10 cellular contexts compared by ENCODE assay signal in the genomic region with DNA sequence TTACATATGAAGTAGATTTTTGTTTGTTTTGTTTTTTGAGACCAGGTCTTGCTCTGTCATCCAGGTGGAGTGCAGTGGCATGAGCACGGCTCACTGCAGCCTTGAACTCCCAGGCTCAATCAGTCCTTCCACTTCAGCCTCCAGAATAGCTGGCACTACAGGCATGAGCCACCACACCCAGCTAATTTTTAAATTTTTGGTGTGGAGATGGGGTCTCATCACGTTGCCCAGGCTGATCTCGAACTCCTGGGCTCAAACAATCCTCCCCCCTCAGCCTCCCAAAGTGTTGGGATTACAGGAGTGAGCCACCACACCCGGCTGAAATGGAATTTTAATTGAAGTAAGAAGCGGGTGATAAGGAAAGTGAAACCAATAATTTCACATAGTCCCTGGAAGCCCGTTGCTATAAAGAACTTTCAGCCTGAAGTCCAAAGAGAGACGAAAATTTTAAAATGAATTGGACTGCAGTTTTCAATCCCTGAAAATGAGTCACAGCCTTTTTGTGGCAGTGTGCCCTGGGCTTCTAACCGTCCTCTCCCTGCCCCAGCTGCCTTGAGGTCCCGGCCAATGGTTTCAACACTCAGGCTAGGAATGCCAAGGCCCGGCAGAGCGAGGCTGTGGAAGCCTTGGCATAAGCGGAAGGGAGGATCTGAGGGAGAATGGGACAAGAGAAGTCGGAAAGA. TPM values are rescaled to one million over a fixed set of nuclear protein-coding genes. Genes with fewer than 3 reads are reported as not detected.
DNase-seq lines count a peak whose midpoint lies in the region; ATAC-seq and TF ChIP-seq lines count a peak whose summit lies in the region.
"Had no signal": no experiment of that assay in that cellular context is flagged by ENCODE, and none has a peak within 500 bp of the region (broad histone marks: within the 10 kb centered on the region; RNA-seq: fewer than 3 reads in every experiment).

No MANE protein-coding gene starts in this region.

- no peaks in the 10 kb centered on the region for H3K9me3 Mint-ChIP-seq in activated T-helper 17 cell treated with anti-CD3 and anti-CD28 coated beads, Interleukin-2, amount 50 U/mL, for 72 hours
- no peaks in the 10 kb centered on the region for H3K9me3 Mint-ChIP-seq in T-helper 2 cell treated with Interferon-gamma antibody and Interleukin-4, amounts not matched to agents 5 μg/mL and 100 μg/mL, for 36 hours
- H3K9me3 Mint-ChIP-seq in neural progenitor cell: no peaks in the 10 kb centered on the region
- H3K9me3 Mint-ChIP-seq: activated naive CD8-positive, alpha-beta T cell treated with anti-CD3 and anti-CD28 coated beads, Interleukin-2, amount 10 ng/mL, durations not matched to agents 7 days and 5 days had no signal

- DNase-seq in GM03348 (ENCODE audit: low spot score) (peak; percentile 95), left cardiac atrium (peak; percentile 88), neural progenitor cell (ENCODE audit: low spot score) (no peak)
- no peak for DNase-seq in T-helper 2 cell treated with Interferon-gamma antibody and Interleukin-4, amounts not matched to agents 5 μg/mL and 100 μg/mL, for 36 hours (ENCODE audit: low spot score)
- DNase-seq in central memory CD4-positive, alpha-beta T cell: no peak
- DNase-seq: activated naive CD8-positive, alpha-beta T cell treated with anti-CD3 and anti-CD28 coated beads, Interleukin-2, amount 10 ng/mL, durations not matched to agents 7 days and 5 days had no signal

- H3K27me3 Mint-ChIP-seq in activated T-helper 17 cell treated with anti-CD3 and anti-CD28 coated beads, Interleukin-2, amount 50 U/mL, for 72 hours: no peaks in the 10 kb centered on the region
- H3K27me3 Mint-ChIP-seq in T-helper 2 cell treated with Interferon-gamma antibody and Interleukin-4, amounts not matched to agents 5 μg/mL and 100 μg/mL, for 36 hours (ENCODE audit: low read depth): peaks cover 23% of the 10 kb centered on the region
- peaks cover 8% of the 10 kb centered on the region for H3K27me3 Mint-ChIP-seq in neural progenitor cell (ENCODE audit: insufficient read depth, low read depth)

- no peaks in the 10 kb centered on the region for H3K9me3 ChIP-seq in neural progenitor cell (ENCODE audit: low read depth)

- intact Hi-C loops in left cardiac atrium (cut with DNase I): no loop called here

- H2AFZ ChIP-seq in neural progenitor cell (replicated peaks): no peak overlapping the region

- peak overlapping the region; percentile 79 for H3K4me3 Mint-ChIP-seq in activated T-helper 17 cell treated with anti-CD3 and anti-CD28 coated beads, Interleukin-2, amount 50 U/mL, for 72 hours
- no peak overlapping the region for H3K4me3 Mint-ChIP-seq in T-helper 2 cell treated with Interferon-gamma antibody and Interleukin-4, amounts not matched to agents 5 μg/mL and 100 μg/mL, for 36 hours
- H3K4me3 Mint-ChIP-seq in neural progenitor cell: no peak overlapping the region
- H3K4me3 Mint-ChIP-seq: activated naive CD8-positive, alpha-beta T cell treated with anti-CD3 and anti-CD28 coated beads, Interleukin-2, amount 10 ng/mL, durations not matched to agents 7 days and 5 days had no signal

- H3K4me1 Mint-ChIP-seq in activated T-helper 17 cell treated with anti-CD3 and anti-CD28 coated beads, Interleukin-2, amount 50 U/mL, for 72 hours: peaks cover 14% of the 10 kb centered on the region
- peaks cover 23% of the 10 kb centered on the region for H3K4me1 Mint-ChIP-seq in T-helper 2 cell treated with Interferon-gamma antibody and Interleukin-4, amounts not matched to agents 5 μg/mL and 100 μg/mL, for 36 hours (ENCODE audit: low read depth)
- no peaks in the 10 kb centered on the region for H3K4me1 Mint-ChIP-seq in neural progenitor cell

- no peaks in the 10 kb centered on the region for H3K4me1 ChIP-seq in neural progenitor cell

- H3K9ac ChIP-seq in neural progenitor cell: no peak overlapping the region
- H3K9ac ChIP-seq: KMS-11 had no signal

- no peak for ATAC-seq in activated T-helper 17 cell treated with anti-CD3 and anti-CD28 coated beads, Interleukin-2, amount 50 U/mL, for 72 hours (replicated peaks)
- ATAC-seq in left cardiac atrium (peak; percentile 89), HG03457 (IDR thresholded peaks at IDR 0.05; ENCODE audit: unreplicated experiment) (no peak)

- no peak overlapping the region for H3K4me2 ChIP-seq in neural progenitor cell
- H3K4me2 ChIP-seq: KMS-11 had no signal

- H3K36me3 ChIP-seq in neural progenitor cell: no peaks in the 10 kb centered on the region

- peak overlapping the region; percentile 86 for H3K27ac Mint-ChIP-seq in activated T-helper 17 cell treated with anti-CD3 and anti-CD28 coated beads, Interleukin-2, amount 50 U/mL, for 72 hours
- H3K27ac Mint-ChIP-seq in T-helper 2 cell treated with Interferon-gamma antibody and Interleukin-4, amounts not matched to agents 5 μg/mL and 100 μg/mL, for 36 hours: no peak overlapping the region
- H3K27ac Mint-ChIP-seq in neural progenitor cell: no peak overlapping the region
- H3K27ac Mint-ChIP-seq: activated naive CD8-positive, alpha-beta T cell treated with anti-CD3 and anti-CD28 coated beads, Interleukin-2, amount 10 ng/mL, durations not matched to agents 7 days and 5 days had no signal

- H3K79me2 ChIP-seq in neural progenitor cell (ENCODE audit: low read depth): no peaks in the 10 kb centered on the region

- no peak for TF ChIP-seq CTCF in neural progenitor cell (IDR thresholded peaks at IDR 0.05)

- H4K20me1 ChIP-seq in neural progenitor cell (ENCODE audit: low read depth): no peaks in the 10 kb centered on the region

- no peaks in the 10 kb centered on the region for H3K36me3 Mint-ChIP-seq in activated T-helper 17 cell treated with anti-CD3 and anti-CD28 coated beads, Interleukin-2, amount 50 U/mL, for 72 hours (ENCODE audit: low read depth)
- no peaks in the 10 kb centered on the region for H3K36me3 Mint-ChIP-seq in T-helper 2 cell treated with Interferon-gamma antibody and Interleukin-4, amounts not matched to agents 5 μg/mL and 100 μg/mL, for 36 hours (ENCODE audit: low read depth)
- H3K36me3 Mint-ChIP-seq in neural progenitor cell: no peaks in the 10 kb centered on the region
- H3K36me3 Mint-ChIP-seq: activated naive CD8-positive, alpha-beta T cell treated with anti-CD3 and anti-CD28 coated beads, Interleukin-2, amount 10 ng/mL, durations not matched to agents 7 days and 5 days had no signal

- peak overlapping the region in 20 of 21 experiments; percentile 20 to 87 (median 79) for H3K27ac ChIP-seq in skin epidermis
- H3K27ac ChIP-seq in neural progenitor cell: no peak overlapping the region
- H3K27ac ChIP-seq: KMS-11 had no signal

- H3K27me3 ChIP-seq in neural progenitor cell: peaks cover 16% of the 10 kb centered on the region

- no peaks in the 10 kb centered on the region for H3F3A ChIP-seq in neural progenitor cell (ENCODE audit: low read depth)

- H3K4me3 ChIP-seq in skin epidermis (peak overlapping the region in 5 of 7 experiments; percentile 4 to 31 (median 10)), neural progenitor cell (no peak overlapping the region)

RNA-seq across cellular contexts. Expression of a gene that starts 0.8 kb away (rescaled TPM):
- total RNA-seq in activated T-helper 17 cell treated with anti-CD3 and anti-CD28 coated beads, Interleukin-2, amount 50 U/mL, for 72 hours: 1 to 10 TPM in 1 of 2 donors, under 1 TPM in 1; 0.99 to 4.9 TPM
- total RNA-seq in left cardiac atrium (1 to 10 TPM in 1 of 2 donors, under 1 TPM in 1; 0.89 to 1.2 TPM), neural progenitor cell (ENCODE audit: low replicate concordance) (not detected in 2 replicates)
- total RNA-seq: activated naive CD8-positive, alpha-beta T cell treated with anti-CD3 and anti-CD28 coated beads, Interleukin-2, amount 10 ng/mL, durations not matched to agents 7 days and 5 days had no signal

RNA-seq across cellular contexts. Expression of a gene that starts 25.8 kb away (rescaled TPM):
- total RNA-seq in activated T-helper 17 cell treated with anti-CD3 and anti-CD28 coated beads, Interleukin-2, amount 50 U/mL, for 72 hours: not detected
- total RNA-seq in left cardiac atrium (1 to 10 TPM in 1 of 2 donors, under 1 TPM in 1; 0.55 to 1.1 TPM), neural progenitor cell (ENCODE audit: low replicate concordance) (not detected in 2 replicates)
- total RNA-seq: activated naive CD8-positive, alpha-beta T cell treated with anti-CD3 and anti-CD28 coated beads, Interleukin-2, amount 10 ng/mL, durations not matched to agents 7 days and 5 days had no signal

RNA-seq across cellular contexts. Expression of a gene that starts 33.0 kb away (rescaled TPM):
- 1 to 10 TPM; 6.5 to 9.6 TPM for total RNA-seq in activated T-helper 17 cell treated with anti-CD3 and anti-CD28 coated beads, Interleukin-2, amount 50 U/mL, for 72 hours
- 10 to 100 TPM; 15.5 to 25.7 TPM for total RNA-seq in left cardiac atrium
- 2.2 and 2.8 TPM in 2 replicates for total RNA-seq in neural progenitor cell (ENCODE audit: low replicate concordance)

RNA-seq across cellular contexts. Expression of a gene that starts 44.7 kb away (rescaled TPM):
- total RNA-seq in activated T-helper 17 cell treated with anti-CD3 and anti-CD28 coated beads, Interleukin-2, amount 50 U/mL, for 72 hours: not detected
- 1 to 10 TPM in 1 of 2 donors, under 1 TPM in 1; 0.71 to 1.1 TPM for total RNA-seq in left cardiac atrium
- total RNA-seq in neural progenitor cell (ENCODE audit: low replicate concordance): not detected in 2 replicates

Comparison
In these comparisons a context has a peak if more than half of its experiments do, and no peak if none do; other contexts are left out.
1. DNase-seq: peak in GM03348 (single experiment) and left cardiac atrium (single experiment); none in T-helper 2 cell treated with Interferon-gamma antibody and Interleukin-4, amounts not matched to agents 5 μg/mL and 100 μg/mL, for 36 hours (single experiment), central memory CD4-positive, alpha-beta T cell (single experiment) and neural progenitor cell (single experiment).
2. ATAC-seq: peak in left cardiac atrium (2 of 2); none in activated T-helper 17 cell treated with anti-CD3 and anti-CD28 coated beads, Interleukin-2, amount 50 U/mL, for 72 hours (single experiment) and HG03457 (single experiment).